Comparison of ENCODE assay signal across 15 cellular contexts in genomic region chr16:87603684-87604571, GRCh38. TPM values are rescaled to one million over a fixed set of nuclear protein-coding genes. Genes with fewer than 3 reads are reported as not detected.
DNase-seq lines count a peak whose midpoint lies in the region; ATAC-seq and TF ChIP-seq lines count a peak whose summit lies in the region.
"Had no signal": no experiment of that assay in that cellular context is flagged by ENCODE, and none has a peak within 500 bp of the region (broad histone marks: within the 10 kb centered on the region; RNA-seq: fewer than 3 reads in every experiment).

No MANE protein-coding gene starts in this region.

- H3K14ac ChIP-seq in neuronal stem cell (ENCODE audit: low read length), result peak overlapping the region; percentile 31

- peak overlapping the region; percentile 65 for H3K4me3 Mint-ChIP-seq in chondrocyte (ENCODE audit: unreplicated experiment)

- H2AFZ ChIP-seq in neuronal stem cell (ENCODE audit: low read length), result peak overlapping the region; percentile 93

- H3K36me3 ChIP-seq in neuronal stem cell (replicated peaks in 1 of 2; ENCODE audit: control insufficient read depth in 2 of 2, insufficient read depth in 2 of 2, low read length in 2 of 2) (no peaks in the 10 kb centered on the region), body of pancreas (replicated peaks in 1 of 2; ENCODE audit: insufficient read depth in 1 of 2, low read depth in 2 of 2) (no peaks in the 10 kb centered on the region)
- H3K36me3 ChIP-seq: adrenal gland, pancreas, thyroid gland had no signal

- peak overlapping the region; percentile 21 for H2BK15ac ChIP-seq in neuronal stem cell (ENCODE audit: low read length)

- H2AK5ac ChIP-seq in neuronal stem cell (ENCODE audit: low read depth, low read length), result peak overlapping the region; percentile 94

- H3K4me1 Mint-ChIP-seq in chondrocyte (ENCODE audit: low read depth), result peaks cover 17% of the 10 kb centered on the region

- WGBS in neuronal stem cell (ENCODE audit: extremely low coverage in 2 of 2, insufficient read length in 2 of 2, insufficient replicate concordance in 1 of 2), 2 donors, result no CpG with 5 or more reads among the region's 40 CpGs
- WGBS in body of pancreas, 2 donors, result 5 to 6% methylated on average over 13 to 40 of the region's 40 CpGs

- H3K23ac ChIP-seq in neuronal stem cell (ENCODE audit: low read depth, low read length, poor library complexity), result peak overlapping the region; percentile 61

- TF ChIP-seq POLR2A in body of pancreas (IDR thresholded peaks at IDR 0.05), result no peak

- no peak overlapping the region for H4K91ac ChIP-seq in neuronal stem cell (ENCODE audit: low read depth, low read length, poor library complexity)

- H3K9ac ChIP-seq in neuronal stem cell (ENCODE audit: low read depth, low read length, poor library complexity), result peak overlapping the region; percentile 99

- H2BK5ac ChIP-seq in neuronal stem cell (ENCODE audit: low read length), result no peak overlapping the region

- H3K27me3 ChIP-seq in neuronal stem cell (ENCODE audit: control insufficient read depth in 3 of 3, insufficient read depth in 3 of 3, low read depth in 1 of 3, low read length in 3 of 3) (peaks cover 0 to 78% (median 23%) of the 10 kb centered on the region in 3 experiments), body of pancreas (peaks cover 0 to 11% of the 10 kb centered on the region in 2 donors)

- H3K4me2 ChIP-seq in neuronal stem cell (ENCODE audit: insufficient read depth, low read length, poor library complexity, severe bottlenecking), result peak overlapping the region; percentile 98

- peaks cover 1% of the 10 kb centered on the region for H3K36me3 Mint-ChIP-seq in chondrocyte (ENCODE audit: low read depth)

- no peak overlapping the region for H4K8ac ChIP-seq in neuronal stem cell (ENCODE audit: low read depth, low read length)

- DNase-seq in NCI-H2227 (lab: John Stamatoyannopoulos, UW; ENCODE audit: unreplicated experiment) (peak; percentile 42), NCI-H2227 treated with DMSO at 0.1 percent for 48 hours (lab: John Stamatoyannopoulos, UW) (no peak), NCI-H1694 treated with DMSO at 0.1 percent for 48 hours (lab: John Stamatoyannopoulos, UW) (peak; percentile 53), chondrocyte (ENCODE audit: low spot score) (no peak), neuronal stem cell (ENCODE audit: low spot score) (no peak), body of pancreas (no peak), left lobe of liver (ENCODE audit: low spot score) (no peak)
- DNase-seq: activated CD4-positive, alpha-beta T cell treated with anti-CD3 and anti-CD28 coated beads, Interleukin-2, amount 10 ng/mL, durations not matched to agents 24 days and 14 days; adrenal gland; NCI-H446; pancreas; stimulated activated CD4-positive, alpha-beta T cell treated with anti-CD3 and anti-CD28 coated beads, Interleukin-4, amount 100 ng/mL, for 4 hours; thyroid gland had no signal

- no peak overlapping the region for H3K27ac Mint-ChIP-seq in chondrocyte (ENCODE audit: unreplicated experiment)
- H3K27ac Mint-ChIP-seq: activated CD4-positive, alpha-beta T cell treated with anti-CD3 and anti-CD28 coated beads, Interleukin-2, amount 10 ng/mL, durations not matched to agents 24 days and 14 days had no signal

- H3K4ac ChIP-seq in neuronal stem cell (ENCODE audit: low read length), result no peak overlapping the region

- peaks cover 79% of the 10 kb centered on the region for H3K27me3 Mint-ChIP-seq in chondrocyte (ENCODE audit: low read depth)

- H3K9me3 ChIP-seq in neuronal stem cell (replicated peaks in 1 of 2; ENCODE audit: control insufficient read depth in 2 of 2, insufficient read depth in 1 of 2, low read depth in 1 of 2, low read length in 2 of 2) (no peaks in the 10 kb centered on the region), body of pancreas (peaks cover 0 to 5% (median 0%) of the 10 kb centered on the region in 3 donors)
- H3K9me3 ChIP-seq: adrenal gland, pancreas, thyroid gland had no signal

- H3K4me1 ChIP-seq in neuronal stem cell (ENCODE audit: control insufficient read depth in 2 of 2, insufficient read depth in 1 of 2, low read depth in 1 of 2, low read length in 2 of 2) (peaks cover 5 to 16% of the 10 kb centered on the region in 2 donors), body of pancreas (peaks cover 5% of the 10 kb centered on the region)
- H3K4me1 ChIP-seq: adrenal gland, pancreas, thyroid gland had no signal

- no peak overlapping the region for H2BK12ac ChIP-seq in neuronal stem cell (ENCODE audit: low read length)

- no peak for ATAC-seq in body of pancreas
- ATAC-seq in left lobe of liver, result no peak
- no peak for ATAC-seq in HG03521 (IDR thresholded peaks at IDR 0.05; ENCODE audit: unreplicated experiment)

- H3K4me3 ChIP-seq in neuronal stem cell (ENCODE audit: low read length in 2 of 2) (peak overlapping the region; percentile 56 to 93), body of pancreas (no peak overlapping the region)
- H3K4me3 ChIP-seq: adrenal gland, SK-N-MC, thyroid gland had no signal

- H3K27ac ChIP-seq in neuronal stem cell (replicated peaks; ENCODE audit: low read length), result no peak overlapping the region
- H3K27ac ChIP-seq in body of pancreas, result no peak overlapping the region
- H3K27ac ChIP-seq: pancreas, SK-N-MC, thyroid gland had no signal

- TF ChIP-seq CTCF in chondrocyte (IDR thresholded peaks at IDR 0.05), result no peak
- no peak for TF ChIP-seq CTCF in body of pancreas (IDR thresholded peaks at IDR 0.05)

- H3K79me1 ChIP-seq in neuronal stem cell (ENCODE audit: low read depth, low read length), result peaks cover 7% of the 10 kb centered on the region

- H3K18ac ChIP-seq in neuronal stem cell (ENCODE audit: low read length), result peak overlapping the region; percentile 96

- H3K9me3 Mint-ChIP-seq in chondrocyte (ENCODE audit: low read depth), result peaks cover 4% of the 10 kb centered on the region
- H3K9me3 Mint-ChIP-seq: activated CD4-positive, alpha-beta T cell treated with anti-CD3 and anti-CD28 coated beads, Interleukin-2, amount 10 ng/mL, durations not matched to agents 24 days and 14 days had no signal

- intact Hi-C loops in body of pancreas (cut with DNase I), result no loop called here

- H2BK120ac ChIP-seq in neuronal stem cell (ENCODE audit: low read depth, low read length), result no peak overlapping the region

RNA-seq across cellular contexts. Expression of gene JPH3, which starts 1.6 kb away (rescaled TPM):
- total RNA-seq in chondrocyte (1.1 to 1.9 TPM (median 1.2 TPM) in 3 replicates), body of pancreas (not detected), left lobe of liver (not detected)
- 18.1 TPM for polyA plus RNA-seq in neuronal stem cell (2013, experiment 1 of 2)
- 17.6 TPM for polyA plus RNA-seq in neuronal stem cell (2013, experiment 2 of 2)
- total RNA-seq: activated CD4-positive, alpha-beta T cell treated with anti-CD3 and anti-CD28 coated beads, Interleukin-2, amount 10 ng/mL, durations not matched to agents 24 days and 14 days had no signal

Comparison
In these comparisons a context has a peak if more than half of its experiments do, and no peak if none do; other contexts are left out.
1. DNase-seq: peak in NCI-H2227 (single experiment) and NCI-H1694 treated with DMSO at 0.1 percent for 48 hours (single experiment); none in NCI-H2227 treated with DMSO at 0.1 percent for 48 hours (single experiment), chondrocyte (single experiment), neuronal stem cell (single experiment), body of pancreas (0 of 4) and left lobe of liver (single experiment).
2. H3K4me3 ChIP-seq: peak in neuronal stem cell (2 of 2); none in body of pancreas (0 of 2).